In the genomic region with DNA sequence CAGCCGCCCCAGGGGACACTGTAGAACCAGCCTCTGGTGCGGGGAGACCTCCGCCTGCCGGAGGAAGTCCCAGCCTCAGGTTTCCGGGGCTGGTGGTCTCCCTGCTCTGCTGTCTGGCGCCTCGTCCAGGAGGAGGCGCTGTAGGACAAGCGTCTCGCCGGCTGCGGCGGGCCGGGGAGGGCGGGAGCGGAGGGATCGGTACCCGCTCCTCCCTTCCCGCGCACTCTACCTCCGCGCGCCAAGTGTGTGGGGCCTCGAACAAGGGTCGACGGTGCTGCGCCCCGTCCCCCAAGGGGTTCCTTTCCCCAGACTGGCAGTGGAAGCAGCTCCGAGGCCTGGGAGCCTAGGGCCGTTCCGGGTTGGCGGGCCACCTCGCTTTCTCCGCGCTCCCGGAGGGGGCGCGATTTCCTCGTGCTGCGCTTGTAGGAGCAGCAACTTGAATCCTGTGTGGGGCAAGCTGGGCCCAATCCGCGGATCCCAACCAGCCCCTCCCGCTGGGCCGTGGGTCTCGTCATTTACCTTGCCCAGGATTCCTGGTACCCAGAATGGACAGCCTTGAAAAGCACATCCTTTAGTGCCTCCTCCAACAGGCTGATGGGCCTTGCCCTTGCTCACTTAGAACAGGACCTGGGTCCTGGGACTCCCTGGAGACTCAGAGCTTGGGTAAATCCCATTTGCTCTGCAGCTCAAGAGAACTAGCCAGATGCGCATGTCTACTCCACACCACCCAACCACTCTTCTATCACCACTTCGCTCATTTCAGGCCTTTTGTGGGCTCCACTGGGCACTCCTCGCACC, we compare ENCODE assay signal across 8 cellular contexts. TPM values are rescaled to one million over a fixed set of nuclear protein-coding genes. Genes with fewer than 3 reads are reported as not detected.
DNase-seq lines count a peak whose midpoint lies in the region; ATAC-seq and TF ChIP-seq lines count a peak whose summit lies in the region.

No MANE protein-coding gene starts in this region.

- intact Hi-C loops in Panc1 (cut with micrococcal nuclease; ENCODE audit: unreplicated experiment): loop anchor here (1.0 to 2.0 kb wide), 2 partner anchors 314 to 414 kb away; no protein-coding TSS in a partner anchor

- CTCF ChIA-PET in Panc1 (lab: Charles Lee): interaction anchor here (0.6 to 2.5 kb wide), 12 partner anchors 10 to 808 kb away, joined by 3 to 37 read pairs (median 5); no protein-coding TSS in a partner anchor

- in situ Hi-C loops in Caki2 (cut with HindIII; ENCODE audit: low pct_unique_long_range_greater_than_20kb, low sequenced_read_pairs): no loop called here
- in situ Hi-C loops in Panc1 (cut with HindIII; ENCODE audit: low pct_unique_long_range_greater_than_20kb, low sequenced_read_pairs): no loop called here

- H3K9me3 ChIP-seq in Panc1 (ENCODE audit: control insufficient read depth, insufficient read depth, low read depth, low read length) (no peaks in the 10 kb centered on the region), thymus (ENCODE audit: control insufficient read depth) (peaks cover 1% of the 10 kb centered on the region)

- peak overlapping the region; percentile 71 for H3K27ac ChIP-seq in Panc1 (ENCODE audit: low read length)
- H3K27ac ChIP-seq in thymus (ENCODE audit: low read depth): no peak overlapping the region

- ATAC-seq in GM19397 (IDR thresholded peaks at IDR 0.05; ENCODE audit: unreplicated experiment): peak; percentile 94
- ATAC-seq in HG03520 (IDR thresholded peaks at IDR 0.05; ENCODE audit: unreplicated experiment): peak; percentile 87
- ATAC-seq in Panc1: peak; percentile 92

- H3K36me3 ChIP-seq in Panc1 (ENCODE audit: control insufficient read depth, insufficient read depth, low read length): no peaks in the 10 kb centered on the region
- no peaks in the 10 kb centered on the region for H3K36me3 ChIP-seq in thymus (ENCODE audit: control insufficient read depth, insufficient read depth)

- peak; percentile 96 for TF ChIP-seq CTCF in Panc1 (IDR thresholded peaks at IDR 0.05)

- H3K4me3 ChIP-seq in Panc1 (ENCODE audit: low read depth in 2 of 2, low read length in 2 of 2) (peak overlapping the region; percentile 48 to 58), thymus (ENCODE audit: low read length) (peak overlapping the region; percentile 43)

- 7% methylated on average over 48 of the region's 48 CpGs for WGBS in thymus

- BruUV-seq in Panc1 (replicated peaks; lab: Mats Ljungman, UMichigan): no TSS peak

- POLR2A ChIA-PET in Panc1 (lab: Charles Lee): interaction anchor here (0.5 to 0.7 kb wide), 2 partner anchors 253 to 497 kb away, joined by 3 to 22 read pairs; no protein-coding TSS in a partner anchor

- H3K4me1 ChIP-seq in Panc1 (ENCODE audit: control insufficient read depth, insufficient read depth, low read length): peaks cover 4% of the 10 kb centered on the region; the same call in 1 of the 2 replicates
- H3K4me1 ChIP-seq in thymus (ENCODE audit: control insufficient read depth, insufficient read depth, low read length): peaks cover 2% of the 10 kb centered on the region

- DNase-seq in Caki2 (ENCODE audit: low read depth) (peak; percentile 86), Panc1 (ENCODE audit: low read depth, low spot score) (no peak), germinal center (ENCODE audit: low spot score) (peak; percentile 87), nucleus accumbens (lab: John Stamatoyannopoulos, UW) (peak in 51 of 56 donors; percentile 8 to 81 (median 61))
- DNase-seq in activated effector memory CD4-positive, alpha-beta T cell treated with Interleukin-2 at 50 U/mL for 16 hours: peak; percentile 21

- H3K27me3 ChIP-seq in Panc1 (ENCODE audit: control insufficient read depth, insufficient read depth, low read length) (no peaks in the 10 kb centered on the region), thymus (ENCODE audit: control insufficient read depth, insufficient read depth) (peaks cover 82% of the 10 kb centered on the region)

RNA-seq across cellular contexts. Expression of gene HOXD4, which starts 10.6 kb away (rescaled TPM):
- total RNA-seq in Caki2 (2014; rRNA removed; shearing (Covaris generic); ENCODE audit: low replicate concordance): 0.17 TPM in 1 of 2 replicates, not detected in the other
- total RNA-seq in Panc1 (2021; ENCODE audit: unreplicated experiment): 1.4 TPM
- polyA plus RNA-seq in Panc1 (2012; ENCODE audit: insufficient read length): 0.82 TPM
- polyA plus RNA-seq in thymus: 1.0 TPM

RNA-seq across cellular contexts. Expression of gene HOXD8, which starts 11.2 kb away (rescaled TPM):
- total RNA-seq in Caki2 (2014; rRNA removed; shearing (Covaris generic); ENCODE audit: low replicate concordance): 20.0 and 22.0 TPM in 2 replicates
- total RNA-seq in Panc1 (2021; ENCODE audit: unreplicated experiment): not detected
- polyA plus RNA-seq in Panc1 (2012; ENCODE audit: insufficient read length): not detected
- polyA plus RNA-seq in thymus: 3.4 TPM

RNA-seq across cellular contexts. Expression of gene HOXD3, which starts 16.4 kb away (rescaled TPM):
- 4.8 and 7.5 TPM in 2 replicates for total RNA-seq in Caki2 (2014; rRNA removed; shearing (Covaris generic); ENCODE audit: low replicate concordance)
- total RNA-seq in Panc1 (2021; ENCODE audit: unreplicated experiment): 1.8 TPM
- 0.56 TPM for polyA plus RNA-seq in Panc1 (2012; ENCODE audit: insufficient read length)
- 0.82 TPM for polyA plus RNA-seq in thymus

RNA-seq across cellular contexts. Expression of gene HOXD9, which starts 18.2 kb away (rescaled TPM):
- total RNA-seq in Caki2 (2014; rRNA removed; shearing (Covaris generic); ENCODE audit: low replicate concordance): 9.5 and 13.4 TPM in 2 replicates
- total RNA-seq in Panc1 (2021; ENCODE audit: unreplicated experiment): 0.15 TPM
- 0.19 TPM for polyA plus RNA-seq in Panc1 (2012; ENCODE audit: insufficient read length)
- polyA plus RNA-seq in thymus: 1.8 TPM

RNA-seq across cellular contexts. Expression of gene HOXD10, which starts 24.1 kb away (rescaled TPM):
- 4.3 and 8.8 TPM in 2 replicates for total RNA-seq in Caki2 (2014; rRNA removed; shearing (Covaris generic); ENCODE audit: low replicate concordance)
- not detected for total RNA-seq in Panc1 (2021; ENCODE audit: unreplicated experiment)
- 0.46 TPM for polyA plus RNA-seq in Panc1 (2012; ENCODE audit: insufficient read length)
- 0.09 TPM for polyA plus RNA-seq in thymus

Comparison
In these comparisons a context has a peak if more than half of its experiments do, and no peak if none do; other contexts are left out.
1. RNA of gene HOXD8, which starts 11.2 kb away (total RNA-seq): 20.0 to 22.0 TPM in Caki2; not detected in Panc1 (single experiment); every median in the first group is over 10 times any median in the second.
2. Peak in every context shown above with its lines, with median percentiles within 50 percentile points of each other: ATAC-seq.